32 cellular contexts compared by ENCODE assay signal in genomic region chr18:3706279-3707097, GRCh38.
DNase-seq lines count a peak whose midpoint lies in the region; ATAC-seq, FAIRE-seq and TF ChIP-seq lines count a peak whose summit lies in the region.
"Had no signal": no experiment of that assay in that cellular context is flagged by ENCODE, and none has a peak within 500 bp of the region (broad histone marks: within the 10 kb centered on the region; RNA-seq: fewer than 3 reads in every experiment).

No MANE protein-coding gene starts in this region.

- ATAC-seq in HepG2 (no peak), HG02885 (IDR thresholded peaks at IDR 0.05; ENCODE audit: poor library complexity, unreplicated experiment) (no peak), HG02623 (IDR thresholded peaks at IDR 0.05; ENCODE audit: unreplicated experiment) (no peak)
- no peak for ATAC-seq in stimulated activated naive CD8-positive, alpha-beta T cell treated with anti-CD3 and anti-CD28 coated beads, Interleukin-15, Interleukin-2, amounts not matched to agents 100 U/mL and 50 U/mL, for 24 hours
- ATAC-seq: GM23338 had no signal

- H3K9me3 ChIP-seq in HepG2 (ENCODE audit: low read length) = no peaks in the 10 kb centered on the region
- H3K9me3 ChIP-seq: Peyer's patch, prostate gland, SK-N-SH, suprapubic skin had no signal

- TF ChIP-seq CTCF in HL-60 (IDR thresholded peaks at IDR 0.05; ENCODE audit: insufficient read depth, low read length) (no peak), brain microvascular endothelial cell (IDR thresholded peaks at IDR 0.05; ENCODE audit: low read depth, low read length, missing control alignments) (no peak), HepG2 (CRISPR knock-in tag; IDR thresholded peaks at IDR 0.05) (no peak)

- no peak overlapping the region for H3K4me2 ChIP-seq in HepG2 (ENCODE audit: low read depth, low read length)
- H3K4me2 ChIP-seq: GM23338, neural progenitor cell, SK-N-SH had no signal

- in situ Hi-C loops in brain microvascular endothelial cell (cut with HindIII; ENCODE audit: low pct_ligation_motif_present, low sequenced_read_pairs) (no loop called here), HepG2 (cut with HindIII; ENCODE audit: extremely low pct_ligation_motif_present, low pct_unique_long_range_greater_than_20kb) (no loop called here)

- POLR2A ChIA-PET in HepG2 (lab: Yijun Ruan, JAX) = no interaction called here

- no peak overlapping the region for H3K9ac ChIP-seq in HepG2 (ENCODE audit: insufficient read depth, low read depth, low read length)
- H3K9ac ChIP-seq: neural progenitor cell, SK-N-SH had no signal

- intact Hi-C loops in HepG2 (cut with micrococcal nuclease; ENCODE audit: unreplicated experiment) = no loop called here

- no peak overlapping the region for H3K27ac ChIP-seq in HL-60 (replicated peaks)
- no peak overlapping the region for H3K27ac ChIP-seq in brain microvascular endothelial cell
- no peak overlapping the region for H3K27ac ChIP-seq in HepG2 (ENCODE audit: extremely low read length, insufficient read depth, low read length)
- H3K27ac ChIP-seq: neural progenitor cell, Peyer's patch, prostate gland, suprapubic skin had no signal

- TF ChIP-seq EP300 in HepG2 (IDR thresholded peaks at IDR 0.05; ENCODE audit: low read depth in 2 of 2, low read length in 2 of 2) (no peak), HepG2 (CRISPR knock-in tag; IDR thresholded peaks at IDR 0.05; ENCODE audit: borderline replicate concordance) (no peak)

- DNase-seq in HL-60 (ENCODE audit: low read depth in 1 of 2, low spot score in 1 of 2) (peak; percentile 50 to 56), OCI-M1 (lab: John Stamatoyannopoulos, UW) (peak; percentile 99), brain microvascular endothelial cell (peak; percentile 8), HepG2 (ENCODE audit: low spot score) (no peak)
- no peak for DNase-seq in stimulated activated naive CD8-positive, alpha-beta T cell treated with anti-CD3 and anti-CD28 coated beads, Interleukin-15, Interleukin-2, amounts not matched to agents 100 U/mL and 50 U/mL, for 24 hours
- no peak for DNase-seq in activated CD4-positive, CD25-positive, alpha-beta regulatory T cell (lab: John Stamatoyannopoulos, UW)
- DNase-seq: activated B cell treated with CpG ODN at 0.5 μM for 24 hours; activated CD4-positive, alpha-beta memory T cell treated with anti-CD3 and anti-CD28 coated beads for 36 hours; activated effector memory CD4-positive, alpha-beta T cell treated with Interleukin-2 at 50 U/mL for 16 hours; C1 segment of cervical spinal cord; dermis blood vessel endothelial cell; EL; hypothalamus; KG1; NCI-H1048; NCI-H2029 treated with DMSO at 0.1 percent for 48 hours; NCI-H345; NCI-H82; Peyer's patch; SK-N-SH; stimulated activated CD4-positive, alpha-beta T cell treated with anti-CD3 and anti-CD28 coated beads, Interleukin-1b, Interleukin-23, amount 100 ng/mL, for 48 hours; T-helper 2 cell had no signal

- TF ChIP-seq POLR2A in HepG2 (IDR thresholded peaks at IDR 0.05; ENCODE audit: insufficient read depth in 1 of 2, low read depth in 2 of 2, low read length in 2 of 2) = no peak

- TF ChIP-seq RAD21 in HepG2 (CRISPR knock-in tag; IDR thresholded peaks at IDR 0.05) = no peak

- no peak overlapping the region for H2AFZ ChIP-seq in HepG2 (ENCODE audit: low read length)
- H2AFZ ChIP-seq: GM23338, neural progenitor cell had no signal

- no peaks in the 10 kb centered on the region for H3K79me2 ChIP-seq in HepG2 (ENCODE audit: insufficient read depth, low read length)

- CTCF ChIA-PET in HepG2 (lab: Yijun Ruan, JAX; ENCODE audit: low intra/inter-chr PET ratio, low total read pairs) = no interaction called here

- 30% methylated on average over 9 of the region's 9 CpGs for WGBS in HepG2 (ENCODE audit: low lambda C conversion rate)

- H3K27me3 ChIP-seq in HL-60 (ENCODE audit: insufficient read depth, poor library complexity, severe bottlenecking) (no peaks in the 10 kb centered on the region), brain microvascular endothelial cell (replicated peaks) (peaks cover 4% of the 10 kb centered on the region), HepG2 (ENCODE audit: control insufficient read depth in 1 of 2, insufficient read depth in 2 of 2, low read length in 2 of 2) (no peaks in the 10 kb centered on the region; a peak in 1 of 5 replicates)
- H3K27me3 ChIP-seq: neural progenitor cell, suprapubic skin had no signal

- BruUV-seq in HepG2 (replicated peaks; lab: Mats Ljungman, UMichigan) = no TSS peak

- H3K4me1 ChIP-seq in HepG2 (ENCODE audit: insufficient read depth, low read length) = peaks cover 7% of the 10 kb centered on the region
- H3K4me1 ChIP-seq: neural progenitor cell, prostate gland had no signal

- H3K4me3 ChIP-seq in HL-60 (replicated peaks; ENCODE audit: insufficient read depth, low read length) = no peak overlapping the region
- H3K4me3 ChIP-seq in brain microvascular endothelial cell (ENCODE audit: low read depth, low read length) = no peak overlapping the region
- no peak overlapping the region for H3K4me3 ChIP-seq in HepG2 (replicated peaks in 1 of 3; ENCODE audit: insufficient read depth in 1 of 3, low read depth in 2 of 3, low read length in 3 of 3)
- H3K4me3 ChIP-seq: GM23338, neural progenitor cell, Peyer's patch, prostate gland, suprapubic skin had no signal

- no peak for FAIRE-seq in HepG2 (lab: Jason Lieb, UNC)
- FAIRE-seq: bronchial epithelial cell, D721Med, frontal cortex, islet of Langerhans had no signal

- H4K20me1 ChIP-seq in HepG2 (ENCODE audit: insufficient read depth, low read length) = no peaks in the 10 kb centered on the region

- H3K36me3 ChIP-seq in brain microvascular endothelial cell (replicated peaks) (no peaks in the 10 kb centered on the region), HepG2 (replicated peaks in 1 of 2; ENCODE audit: control insufficient read depth in 1 of 2, insufficient read depth in 2 of 2, low read length in 2 of 2) (no peaks in the 10 kb centered on the region)
- H3K36me3 ChIP-seq: neural progenitor cell, Peyer's patch, prostate gland, suprapubic skin had no signal

TF ChIP-seq in HepG2, 621 proteins besides CTCF, POLR2A, EP300 and RAD21:
- TF ChIP-seq CREB1 (IDR thresholded peaks at IDR 0.05) (peak; percentile 90), CREB1 (CRISPR knock-in tag; IDR thresholded peaks at IDR 0.05) (no peak), CEBPB (IDR thresholded peaks at IDR 0.05; ENCODE audit: borderline replicate concordance, low read depth, low read length) (peak; percentile 66; the same call in 1 of the 2 replicates), RBAK (CRISPR knock-in tag; IDR thresholded peaks at IDR 0.05) (no peak), ATF7 (IDR thresholded peaks at IDR 0.05) (peak; percentile 68; the same call in 1 of the 2 replicates), ATF7 (CRISPR knock-in tag; IDR thresholded peaks at IDR 0.05) (no peak)
TF ChIP-seq in HepG2: peak in this region for 3.

Comparison
In these comparisons a context has a peak if more than half of its experiments do, and no peak if none do; other contexts are left out.
1. DNase-seq: peak in HL-60 (2 of 2), OCI-M1 (single experiment) and brain microvascular endothelial cell (single experiment); none in HepG2 (single experiment), stimulated activated naive CD8-positive, alpha-beta T cell treated with anti-CD3 and anti-CD28 coated beads, Interleukin-15, Interleukin-2, amounts not matched to agents 100 U/mL and 50 U/mL, for 24 hours (single experiment) and activated CD4-positive, CD25-positive, alpha-beta regulatory T cell (0 of 4).